In the genomic region with DNA sequence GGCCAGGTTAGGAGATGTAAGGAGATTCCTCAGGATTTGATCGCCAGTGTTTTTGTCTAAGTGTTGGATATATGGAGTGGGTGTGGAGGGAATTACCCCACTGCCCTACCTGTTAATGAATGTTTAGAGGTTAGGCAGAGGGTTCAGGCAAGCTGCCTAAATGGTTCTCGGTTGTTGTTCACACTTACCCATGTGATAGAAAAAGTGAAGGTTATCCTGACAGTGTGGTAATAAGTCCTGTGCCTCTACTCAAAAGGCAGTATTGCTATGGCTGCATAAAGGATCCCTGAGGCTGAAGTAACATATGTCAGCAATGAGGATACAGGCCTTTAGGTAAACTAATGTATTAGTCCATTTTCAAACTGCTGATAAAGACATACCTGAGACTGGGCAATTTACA, we compare ENCODE assay signal across 14 cellular contexts.
DNase-seq lines count a peak whose midpoint lies in the region; ATAC-seq, FAIRE-seq and TF ChIP-seq lines count a peak whose summit lies in the region.
"Had no signal": no experiment of that assay in that cellular context is flagged by ENCODE, and none has a peak within 500 bp of the region (broad histone marks: within the 10 kb centered on the region; RNA-seq: fewer than 3 reads in every experiment).

No MANE protein-coding gene starts in this region.

- H3K27me3 ChIP-seq in adrenal gland, result no peaks in the 10 kb centered on the region

- no peak overlapping the region for H3K4me3 ChIP-seq in adrenal gland
- H3K4me3 ChIP-seq: GM23338 had no signal

- DNase-seq in GM12892 (ENCODE audit: insufficient read length) (no peak), NCI-H187 treated with DMSO at 0.1 percent for 48 hours (lab: John Stamatoyannopoulos, UW) (no peak), erythroblast (lab: John Stamatoyannopoulos, UW) (no peak), SIG-M5 (lab: John Stamatoyannopoulos, UW) (no peak), adrenal gland (no peak)
- DNase-seq: Caco-2; CD8-positive, alpha-beta T cell; DMS 273 treated with DMSO at 0.1 percent for 48 hours; H7 had no signal

- peaks cover 0 to 8% (median 0%) of the 10 kb centered on the region in 3 donors for H3K9me3 ChIP-seq in adrenal gland (replicated peaks in 1 of 3)

- peak; percentile 78 for FAIRE-seq in GM12892 (lab: Jason Lieb, UNC)

- 90 to 96% (median 95%) methylated on average over 2 of the region's 2 CpGs for WGBS in adrenal gland, 4 donors

- intact Hi-C loops in adrenal gland (cut with DNase I), result loop anchor here in 1 of 2 donors (10.0 kb wide), 1 partner anchor 505 kb away; no protein-coding TSS in a partner anchor

- no peak for TF ChIP-seq CTCF in adrenal gland (IDR thresholded peaks at IDR 0.05)

- no peak for TF ChIP-seq POLR2A in GM12892 (IDR thresholded peaks at IDR 0.05; ENCODE audit: low read depth, low read length)
- no peak for TF ChIP-seq POLR2A in erythroblast (IDR thresholded peaks at IDR 0.05; ENCODE audit: low read length)
- TF ChIP-seq POLR2A in adrenal gland (IDR thresholded peaks at IDR 0.05), result no peak

- peak; percentile 72 for ATAC-seq in GM18870 (IDR thresholded peaks at IDR 0.05; ENCODE audit: unreplicated experiment)
- ATAC-seq in GM21619 (IDR thresholded peaks at IDR 0.05; ENCODE audit: unreplicated experiment), result peak; percentile 51
- ATAC-seq in HG03378 (IDR thresholded peaks at IDR 0.05; ENCODE audit: unreplicated experiment), result peak; percentile 47
- ATAC-seq: CD8-positive, alpha-beta T cell; GM23338 had no signal

- H3K36me3 ChIP-seq in adrenal gland (replicated peaks in 1 of 2), result no peaks in the 10 kb centered on the region

- no peak overlapping the region for H3K27ac ChIP-seq in adrenal gland
- H3K27ac ChIP-seq: 22Rv1 had no signal

- no peaks in the 10 kb centered on the region for H3K4me1 ChIP-seq in adrenal gland (replicated peaks in 1 of 2)
- H3K4me1 ChIP-seq: Caco-2 had no signal
